ENCODE assay signal across 8 cellular contexts in the genomic region with DNA sequence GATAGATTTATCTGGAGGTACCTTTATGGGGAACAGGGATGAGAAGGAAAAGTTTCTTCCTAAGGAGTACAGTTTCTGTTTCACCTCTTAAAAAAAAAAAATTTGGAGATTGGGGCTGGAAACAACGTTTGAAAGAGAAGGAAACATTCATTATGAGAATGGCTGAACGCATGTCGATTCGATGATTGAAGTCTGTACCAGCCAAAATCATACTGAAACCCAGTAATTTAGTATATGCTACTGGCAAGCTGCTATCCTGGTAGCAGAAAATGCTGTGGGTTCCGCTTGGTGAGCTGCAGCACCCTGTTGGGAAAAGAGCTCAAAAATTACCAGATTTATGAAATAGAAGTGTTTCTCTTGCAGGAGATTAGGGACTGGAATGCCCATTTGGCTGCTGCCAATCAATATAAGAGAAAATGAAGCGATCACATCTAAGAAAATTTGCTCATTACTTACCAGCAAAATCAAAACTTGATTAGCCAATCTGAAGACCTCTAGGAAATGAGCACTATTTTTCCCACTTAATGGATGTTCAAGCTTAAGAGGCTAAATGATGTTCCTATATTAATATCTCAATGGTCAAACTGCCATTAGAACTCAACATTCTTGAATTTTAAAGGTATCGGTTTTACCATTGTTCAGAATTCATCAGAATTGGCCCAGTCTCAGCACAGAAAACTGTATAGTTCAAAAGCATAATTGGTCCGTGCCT. TPM values are rescaled to one million over a fixed set of nuclear protein-coding genes. Genes with fewer than 3 reads are reported as not detected.
DNase-seq lines count a peak whose midpoint lies in the region; ATAC-seq and TF ChIP-seq lines count a peak whose summit lies in the region.

No MANE protein-coding gene starts in this region.

- TF ChIP-seq EP300 in transverse colon (IDR thresholded peaks at IDR 0.05; ENCODE audit: low read depth), result no peak

- H4K20me1 ChIP-seq in BLaER1 treated with 17β-estradiol and CSF1 and Interleukin-3, amounts not matched to agents 10 nM and 100 nM, result peaks cover 29 to 36% (median 35%) of the 10 kb centered on the region in 11 experiments; a peak in 21 of 22 replicates

- no peak for TF ChIP-seq CTCF in HL-60 (IDR thresholded peaks at IDR 0.05; ENCODE audit: insufficient read depth, low read length)
- TF ChIP-seq CTCF in lower leg skin (IDR thresholded peaks at IDR 0.05), result no peak
- no peak for TF ChIP-seq CTCF in transverse colon (IDR thresholded peaks at IDR 0.05)

- peak; percentile 22 for ATAC-seq in GM19328 (IDR thresholded peaks at IDR 0.05; ENCODE audit: unreplicated experiment)

- DNase-seq in HL-60 (ENCODE audit: low read depth in 1 of 2, low spot score in 1 of 2) (no peak), lower leg skin (ENCODE audit: low spot score in 2 of 2) (no peak), transverse colon (no peak), hippocampal formation (lab: John Stamatoyannopoulos, UW) (no peak), medulla oblongata (ENCODE audit: extremely low spot score) (no peak)

- TF ChIP-seq POLR2A in lower leg skin (IDR thresholded peaks at IDR 0.05) (no peak), transverse colon (IDR thresholded peaks at IDR 0.05) (no peak)

- in situ Hi-C loops in transverse colon (cut with MboI; ENCODE audit: low pct_ligation_motif_present in 1 of 4, low pct_unique_long_range_greater_than_20kb in 1 of 4, low sequenced_read_pairs in 3 of 4), result no loop called here

- H3K4me1 ChIP-seq in BLaER1 treated with 17β-estradiol and CSF1 and Interleukin-3, amounts not matched to agents 10 nM and 100 nM, result peaks cover 39 to 77% (median 50%) of the 10 kb centered on the region in 10 experiments
- peaks cover 5 to 58% (median 44%) of the 10 kb centered on the region in 4 donors for H3K4me1 ChIP-seq in transverse colon

- H3K9me3 ChIP-seq in BLaER1 treated with 17β-estradiol and CSF1 and Interleukin-3, amounts not matched to agents 10 nM and 100 nM (replicated peaks in 1 of 11), result no peaks in the 10 kb centered on the region
- H3K9me3 ChIP-seq in transverse colon, result no peaks in the 10 kb centered on the region

- H3K4me2 ChIP-seq in BLaER1 treated with 17β-estradiol and CSF1 and Interleukin-3, amounts not matched to agents 10 nM and 100 nM, result peak overlapping the region; percentile 74 to 96 (median 91)

- peak overlapping the region; percentile 83 to 98 (median 95) for H3K27ac ChIP-seq in BLaER1 treated with 17β-estradiol and CSF1 and Interleukin-3, amounts not matched to agents 10 nM and 100 nM
- H3K27ac ChIP-seq in HL-60 (replicated peaks), result peak overlapping the region; percentile 86
- H3K27ac ChIP-seq in angular gyrus (ENCODE audit: low read depth, low read length), result peak overlapping the region; percentile 90
- peak overlapping the region; percentile 96 to 99 (median 98) for H3K27ac ChIP-seq in transverse colon

- H3K36me3 ChIP-seq in BLaER1 treated with 17β-estradiol and CSF1 and Interleukin-3, amounts not matched to agents 10 nM and 100 nM, result peaks cover 0 to 5% (median 0%) of the 10 kb centered on the region in 11 experiments; a peak in 1 of 22 replicates
- no peaks in the 10 kb centered on the region for H3K36me3 ChIP-seq in transverse colon

- peak overlapping the region; percentile 91 to 99 (median 95) for H3K9ac ChIP-seq in BLaER1 treated with 17β-estradiol and CSF1 and Interleukin-3, amounts not matched to agents 10 nM and 100 nM

- peak overlapping the region; percentile 93 to 99 (median 96) for H3K4me3 ChIP-seq in BLaER1 treated with 17β-estradiol and CSF1 and Interleukin-3, amounts not matched to agents 10 nM and 100 nM
- H3K4me3 ChIP-seq in HL-60 (replicated peaks; ENCODE audit: insufficient read depth, low read length) (peak overlapping the region; percentile 88), lower leg skin (ENCODE audit: low read depth, poor library complexity, severe bottlenecking) (peak overlapping the region; percentile 87), transverse colon (peak overlapping the region; percentile 84 to 100 (median 91))

- WGBS in lower leg skin, 2 donors, result 12 to 19% methylated on average over 8 of the region's 8 CpGs
- 12 to 17% methylated on average over 5 to 8 of the region's 8 CpGs for WGBS in transverse colon (ENCODE audit: low coverage in 1 of 2), 2 donors

- intact Hi-C loops in lower leg skin (cut with DNase I; ENCODE audit: low total_unique reads), result no loop called here
- intact Hi-C loops in transverse colon (cut with DNase I; ENCODE audit: low total_unique reads), result loop anchor here (10.0 kb wide), 1 partner anchor 46 kb away; no protein-coding TSS in a partner anchor

- no peaks in the 10 kb centered on the region for H3K27me3 ChIP-seq in BLaER1 treated with 17β-estradiol and CSF1 and Interleukin-3, amounts not matched to agents 10 nM and 100 nM
- H3K27me3 ChIP-seq in HL-60 (ENCODE audit: insufficient read depth, poor library complexity, severe bottlenecking), result no peaks in the 10 kb centered on the region
- no peaks in the 10 kb centered on the region for H3K27me3 ChIP-seq in transverse colon

RNA-seq across cellular contexts. Expression of a gene that starts 1.1 kb away (rescaled TPM):
- total RNA-seq in lower leg skin (100 to 1,000 TPM; 159 to 216 (median 209) TPM), transverse colon (100 to 1,000 TPM; 135 to 362 (median 252) TPM)
